30 cellular contexts compared by ENCODE assay signal in the genomic region with DNA sequence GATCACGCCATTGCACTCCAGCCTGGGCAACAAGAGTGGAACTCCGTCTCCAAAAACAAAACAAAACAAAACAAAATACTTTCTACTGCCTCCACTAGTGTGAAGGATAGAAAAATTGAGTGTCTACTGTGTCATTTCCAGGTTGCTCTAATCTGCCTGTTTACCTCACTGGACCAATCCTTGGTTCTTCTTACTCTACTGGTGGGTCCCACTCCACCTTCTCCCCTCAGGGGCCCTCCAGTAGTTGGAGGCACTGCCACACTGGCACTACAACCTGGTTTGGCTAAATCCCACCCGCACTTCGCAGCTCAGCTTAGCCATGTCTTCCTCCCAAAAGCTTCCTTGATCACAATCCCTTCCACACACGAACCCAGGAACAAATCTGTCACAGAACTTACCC. TPM values are rescaled to one million over a fixed set of nuclear protein-coding genes. Genes with fewer than 3 reads are reported as not detected.
A peak's percentile ranks its signal among the peaks of the same experiment; 100 is the strongest.
DNase-seq lines count a peak whose midpoint lies in the region; ATAC-seq and TF ChIP-seq lines count a peak whose summit lies in the region.
"Had no signal": no experiment of that assay in that cellular context is flagged by ENCODE, and none has a peak within 500 bp of the region (broad histone marks: within the 10 kb centered on the region; RNA-seq: fewer than 3 reads in every experiment).

No MANE protein-coding gene starts in this region.

- no peak overlapping the region for H3K27ac ChIP-seq in BLaER1 treated with 17β-estradiol and CSF1 and Interleukin-3, amounts not matched to agents 10 nM and 100 nM
- H3K27ac ChIP-seq in DOHH2 (ENCODE audit: low read depth, low read length): no peak overlapping the region
- H3K27ac ChIP-seq in PC-3 (ENCODE audit: low read length): no peak overlapping the region
- H3K27ac ChIP-seq in coronary artery: peak overlapping the region in 1 of 2 donors; percentile 36
- H3K27ac ChIP-seq: esophagus squamous epithelium, GM23248, neural progenitor cell, pancreas, transverse colon had no signal

- H3F3A ChIP-seq in DOHH2 (ENCODE audit: control insufficient read depth, insufficient read depth) (no peaks in the 10 kb centered on the region), PC-3 (ENCODE audit: low read length, unreplicated experiment) (no peaks in the 10 kb centered on the region)

- TF ChIP-seq CTCF in DOHH2 (IDR thresholded peaks at IDR 0.05; ENCODE audit: low read depth, low read length, poor library complexity, severe bottlenecking): no peak
- TF ChIP-seq CTCF in PC-3 (conservative IDR thresholded peaks at IDR 0.05; ENCODE audit: low read depth, low read length): no peak
- no peak for TF ChIP-seq CTCF in coronary artery (IDR thresholded peaks at IDR 0.05)

- no peak overlapping the region for H2AFZ ChIP-seq in PC-3 (ENCODE audit: low read length)
- H2AFZ ChIP-seq: GM23248, neural progenitor cell had no signal

- H3K4me1 Mint-ChIP-seq in T-helper 17 cell: peaks cover 48% of the 10 kb centered on the region
- peaks cover 53% of the 10 kb centered on the region for H3K4me1 Mint-ChIP-seq in activated CD4-positive, alpha-beta T cell treated with anti-CD3 and anti-CD28 coated beads, Interleukin-2, amount 10 ng/mL, durations not matched to agents 24 days and 14 days

- BruUV-seq in PC-3 (replicated peaks; lab: Mats Ljungman, UMichigan): no TSS peak

- peaks cover 22 to 36% (median 30%) of the 10 kb centered on the region in 10 experiments for H3K4me1 ChIP-seq in BLaER1 treated with 17β-estradiol and CSF1 and Interleukin-3, amounts not matched to agents 10 nM and 100 nM
- peaks cover 25% of the 10 kb centered on the region for H3K4me1 ChIP-seq in DOHH2 (ENCODE audit: control insufficient read depth, low read length)
- peaks cover 19% of the 10 kb centered on the region for H3K4me1 ChIP-seq in PC-3 (ENCODE audit: insufficient read depth, low read length)

- POLR2A ChIA-PET in PC-3 (lab: Charles Lee; ENCODE audit: unreplicated experiment): no interaction called here

- peak overlapping the region in 1 of 11 experiments; percentile 94; a peak in 1 of 22 replicates for H3K9ac ChIP-seq in BLaER1 treated with 17β-estradiol and CSF1 and Interleukin-3, amounts not matched to agents 10 nM and 100 nM
- no peak overlapping the region for H3K9ac ChIP-seq in PC-3 (ENCODE audit: low read length)
- H3K9ac ChIP-seq: GM23248, neural progenitor cell, SK-N-SH had no signal

- H4K20me1 ChIP-seq in BLaER1 treated with 17β-estradiol and CSF1 and Interleukin-3, amounts not matched to agents 10 nM and 100 nM: peaks cover 56 to 92% (median 76%) of the 10 kb centered on the region in 11 experiments; a peak in 20 of 22 replicates
- H4K20me1 ChIP-seq in DOHH2 (ENCODE audit: control insufficient read depth, insufficient read depth, low read depth, low read length) (peaks cover 4% of the 10 kb centered on the region; the same call in 1 of the 2 replicates), PC-3 (ENCODE audit: low read length) (peaks cover 57% of the 10 kb centered on the region)

- CTCF ChIA-PET in PC-3 (lab: Charles Lee): no interaction called here

- H3K4me3 Mint-ChIP-seq in T-helper 17 cell: no peak overlapping the region
- no peak overlapping the region for H3K4me3 Mint-ChIP-seq in activated CD4-positive, alpha-beta T cell treated with anti-CD3 and anti-CD28 coated beads, Interleukin-2, amount 10 ng/mL, durations not matched to agents 24 days and 14 days
- H3K4me3 Mint-ChIP-seq: dendritic cell treated with granulocyte-macrophage colony-stimulating factor and Interleukin-4, amounts not matched to agents 40 ng/mL and 50 ng/mL, for 4 days had no signal

- H3K9me3 Mint-ChIP-seq in activated CD4-positive, alpha-beta T cell treated with anti-CD3 and anti-CD28 coated beads, Interleukin-2, amount 10 ng/mL, durations not matched to agents 24 days and 14 days: no peaks in the 10 kb centered on the region
- H3K9me3 Mint-ChIP-seq: activated CD4-positive, alpha-beta memory T cell treated with anti-CD3 and anti-CD28 coated beads, Interleukin-2, amount 10 ng/mL, durations not matched to agents 7 days and 5 days; dendritic cell treated with granulocyte-macrophage colony-stimulating factor and Interleukin-4, amounts not matched to agents 40 ng/mL and 50 ng/mL, for 4 days; IgD-negative memory B cell; neural progenitor cell had no signal

- H3K79me2 ChIP-seq in DOHH2 (ENCODE audit: control insufficient read depth, low read length) (peaks cover 94% of the 10 kb centered on the region), PC-3 (ENCODE audit: low read length) (peaks cover 92% of the 10 kb centered on the region)

- peaks cover 0 to 18% (median 2%) of the 10 kb centered on the region in 11 experiments; a peak in 8 of 22 replicates for H3K36me3 ChIP-seq in BLaER1 treated with 17β-estradiol and CSF1 and Interleukin-3, amounts not matched to agents 10 nM and 100 nM
- peaks cover 20% of the 10 kb centered on the region for H3K36me3 ChIP-seq in DOHH2 (ENCODE audit: control insufficient read depth, low read length)
- H3K36me3 ChIP-seq in PC-3 (ENCODE audit: low read depth, low read length): no peaks in the 10 kb centered on the region; the same call in 1 of the 2 replicates
- H3K36me3 ChIP-seq: esophagus squamous epithelium, neural progenitor cell, pancreas, transverse colon had no signal

- ATAC-seq in PC-3: no peak
- ATAC-seq in T-helper 17 cell: no peak
- no peak for ATAC-seq in GM18870 (IDR thresholded peaks at IDR 0.05; ENCODE audit: unreplicated experiment)
- ATAC-seq: pancreas; stimulated activated naive CD8-positive, alpha-beta T cell treated with anti-CD3 and anti-CD28 coated beads, Interleukin-15, Interleukin-2, amounts not matched to agents 100 U/mL and 50 U/mL, for 24 hours had no signal

- H3K36me3 Mint-ChIP-seq in T-helper 17 cell (ENCODE audit: low read depth): peaks cover 5% of the 10 kb centered on the region
- peaks cover 10% of the 10 kb centered on the region for H3K36me3 Mint-ChIP-seq in activated CD4-positive, alpha-beta T cell treated with anti-CD3 and anti-CD28 coated beads, Interleukin-2, amount 10 ng/mL, durations not matched to agents 24 days and 14 days (ENCODE audit: low read depth)
- H3K36me3 Mint-ChIP-seq: IgD-negative memory B cell, neural progenitor cell had no signal

- intact Hi-C loops in PC-3 (cut with micrococcal nuclease): no loop called here
- intact Hi-C loops in activated CD4-positive, alpha-beta T cell treated with anti-CD3 and anti-CD28 coated beads, Interleukin-2, amount 10 ng/mL, durations not matched to agents 24 days and 14 days (cut with micrococcal nuclease): no loop called here

- no peaks in the 10 kb centered on the region for H3K27me3 Mint-ChIP-seq in T-helper 17 cell
- H3K27me3 Mint-ChIP-seq in activated CD4-positive, alpha-beta T cell treated with anti-CD3 and anti-CD28 coated beads, Interleukin-2, amount 10 ng/mL, durations not matched to agents 24 days and 14 days: no peaks in the 10 kb centered on the region
- H3K27me3 Mint-ChIP-seq: activated CD4-positive, alpha-beta memory T cell treated with anti-CD3 and anti-CD28 coated beads, Interleukin-2, amount 10 ng/mL, durations not matched to agents 7 days and 5 days; B cell; dendritic cell treated with granulocyte-macrophage colony-stimulating factor and Interleukin-4, amounts not matched to agents 40 ng/mL and 50 ng/mL, for 4 days; IgD-negative memory B cell had no signal

- no peaks in the 10 kb centered on the region for H3K9me3 ChIP-seq in BLaER1 treated with 17β-estradiol and CSF1 and Interleukin-3, amounts not matched to agents 10 nM and 100 nM (replicated peaks in 1 of 11)
- H3K9me3 ChIP-seq in DOHH2 (ENCODE audit: control insufficient read depth, insufficient read depth, low read length) (no peaks in the 10 kb centered on the region), PC-3 (ENCODE audit: low read length) (no peaks in the 10 kb centered on the region), T-helper 17 cell (ENCODE audit: control insufficient read depth, low read length, poor library complexity, severe bottlenecking) (no peaks in the 10 kb centered on the region)
- H3K9me3 ChIP-seq: esophagus squamous epithelium, pancreas, SK-N-SH, transverse colon had no signal

- no peak overlapping the region for H3K4me3 ChIP-seq in BLaER1 treated with 17β-estradiol and CSF1 and Interleukin-3, amounts not matched to agents 10 nM and 100 nM
- H3K4me3 ChIP-seq in DOHH2 (ENCODE audit: low read length): no peak overlapping the region
- 0 out of 2 replicates have a peak overlapping the region, but pooled peaks have one; percentile 82 for H3K4me3 ChIP-seq in PC-3 (ENCODE audit: low read length)
- H3K4me3 ChIP-seq in coronary artery: peak overlapping the region; percentile 97
- H3K4me3 ChIP-seq: esophagus squamous epithelium, GM23248, neural progenitor cell, pancreas, transverse colon had no signal

- no peaks in the 10 kb centered on the region for H3K27me3 ChIP-seq in BLaER1 treated with 17β-estradiol and CSF1 and Interleukin-3, amounts not matched to agents 10 nM and 100 nM
- no peaks in the 10 kb centered on the region for H3K27me3 ChIP-seq in DOHH2 (ENCODE audit: control insufficient read depth, low read length)
- H3K27me3 ChIP-seq in PC-3 (ENCODE audit: low read length): no peaks in the 10 kb centered on the region
- H3K27me3 ChIP-seq: esophagus squamous epithelium, neural progenitor cell, pancreas, transverse colon had no signal

- DNase-seq in PC-3 (no peak), coronary artery (ENCODE audit: low spot score) (no peak), GDM1 (lab: John Stamatoyannopoulos, UW) (no peak), T-helper 17 cell (no peak)
- DNase-seq in activated CD4-positive, alpha-beta T cell treated with anti-CD3 and anti-CD28 coated beads, Interleukin-2, amount 10 ng/mL, durations not matched to agents 24 days and 14 days: no peak
- DNase-seq: ACHN; activated CD4-positive, alpha-beta memory T cell treated with anti-CD3 and anti-CD28 coated beads, Interleukin-2, amount 10 ng/mL, durations not matched to agents 7 days and 5 days; activated CD4-positive, CD25-positive, alpha-beta regulatory T cell treated with anti-CD3 and anti-CD28 coated beads, Interleukin-2, amount 50 U/mL, for 72 hours; activated CD8-positive, alpha-beta memory T cell treated with anti-CD3 and anti-CD28 coated beads, Interleukin-2, amount 50 U/mL, for 4 hours; activated effector memory CD4-positive, alpha-beta T cell treated with Interleukin-2 at 50 U/mL for 16 hours; central memory CD4-positive, alpha-beta T cell; esophagus squamous epithelium; foreskin melanocyte; GM23248; NCI-H1092; NCI-H1694; NCI-H446 treated with DMSO at 0.1 percent for 48 hours; NCI-H774; pancreas; SK-N-SH; stimulated activated naive CD8-positive, alpha-beta T cell treated with anti-CD3 and anti-CD28 coated beads, Interleukin-15, Interleukin-2, amounts not matched to agents 100 U/mL and 50 U/mL, for 24 hours; T-helper 2 cell; transverse colon had no signal

- H3K27ac Mint-ChIP-seq in T-helper 17 cell: no peak overlapping the region
- H3K27ac Mint-ChIP-seq in activated CD4-positive, alpha-beta T cell treated with anti-CD3 and anti-CD28 coated beads, Interleukin-2, amount 10 ng/mL, durations not matched to agents 24 days and 14 days: no peak overlapping the region
- H3K27ac Mint-ChIP-seq: activated CD4-positive, alpha-beta memory T cell treated with anti-CD3 and anti-CD28 coated beads, Interleukin-2, amount 10 ng/mL, durations not matched to agents 7 days and 5 days; B cell; dendritic cell treated with granulocyte-macrophage colony-stimulating factor and Interleukin-4, amounts not matched to agents 40 ng/mL and 50 ng/mL, for 4 days; neural progenitor cell had no signal

- H3K4me2 ChIP-seq in BLaER1 treated with 17β-estradiol and CSF1 and Interleukin-3, amounts not matched to agents 10 nM and 100 nM: peak overlapping the region in 9 of 11 experiments; percentile 92 to 99 (median 95); a peak in 15 of 22 replicates
- H3K4me2 ChIP-seq in DOHH2 (ENCODE audit: low read length) (peak overlapping the region; percentile 92), PC-3 (ENCODE audit: low read length) (no peak overlapping the region)
- H3K4me2 ChIP-seq: neural progenitor cell had no signal

- H3K9me2 ChIP-seq in DOHH2 (replicated peaks; ENCODE audit: control insufficient read depth, low read length) (no peaks in the 10 kb centered on the region), PC-3 (replicated peaks; ENCODE audit: low read length) (no peaks in the 10 kb centered on the region)
- H3K9me2 ChIP-seq: SK-N-SH had no signal

RNA-seq across cellular contexts. Expression of a gene that starts 2.7 kb away (rescaled TPM):
- total RNA-seq in PC-3 (2014; rRNA removed): 24.2 and 28.3 TPM in 2 replicates
- 10 to 100 TPM; 24.2 to 34.2 TPM for total RNA-seq in T-helper 17 cell
- total RNA-seq in activated CD4-positive, alpha-beta T cell treated with anti-CD3 and anti-CD28 coated beads, Interleukin-2, amount 10 ng/mL, durations not matched to agents 24 days and 14 days: 29.7 and 30.7 TPM in 2 replicates

RNA-seq across cellular contexts. Expression of a gene that starts 2.8 kb away (rescaled TPM):
- total RNA-seq in PC-3 (2014; rRNA removed): 24.0 and 26.2 TPM in 2 replicates
- total RNA-seq in T-helper 17 cell: 10 to 100 TPM in 1 of 2 donors, 1 to 10 TPM in 1; 8.2 to 10.7 TPM
- total RNA-seq in activated CD4-positive, alpha-beta T cell treated with anti-CD3 and anti-CD28 coated beads, Interleukin-2, amount 10 ng/mL, durations not matched to agents 24 days and 14 days: 35.8 and 37.1 TPM in 2 replicates

Comparison
In these comparisons a context has a peak if more than half of its experiments do, and no peak if none do; other contexts are left out.
1. H3K4me3 ChIP-seq: peak in PC-3 (single experiment) and coronary artery (single experiment); none in BLaER1 treated with 17β-estradiol and CSF1 and Interleukin-3, amounts not matched to agents 10 nM and 100 nM (0 of 10) and DOHH2 (single experiment).